ENCODE assay signal across 10 cellular contexts in the genomic region with DNA sequence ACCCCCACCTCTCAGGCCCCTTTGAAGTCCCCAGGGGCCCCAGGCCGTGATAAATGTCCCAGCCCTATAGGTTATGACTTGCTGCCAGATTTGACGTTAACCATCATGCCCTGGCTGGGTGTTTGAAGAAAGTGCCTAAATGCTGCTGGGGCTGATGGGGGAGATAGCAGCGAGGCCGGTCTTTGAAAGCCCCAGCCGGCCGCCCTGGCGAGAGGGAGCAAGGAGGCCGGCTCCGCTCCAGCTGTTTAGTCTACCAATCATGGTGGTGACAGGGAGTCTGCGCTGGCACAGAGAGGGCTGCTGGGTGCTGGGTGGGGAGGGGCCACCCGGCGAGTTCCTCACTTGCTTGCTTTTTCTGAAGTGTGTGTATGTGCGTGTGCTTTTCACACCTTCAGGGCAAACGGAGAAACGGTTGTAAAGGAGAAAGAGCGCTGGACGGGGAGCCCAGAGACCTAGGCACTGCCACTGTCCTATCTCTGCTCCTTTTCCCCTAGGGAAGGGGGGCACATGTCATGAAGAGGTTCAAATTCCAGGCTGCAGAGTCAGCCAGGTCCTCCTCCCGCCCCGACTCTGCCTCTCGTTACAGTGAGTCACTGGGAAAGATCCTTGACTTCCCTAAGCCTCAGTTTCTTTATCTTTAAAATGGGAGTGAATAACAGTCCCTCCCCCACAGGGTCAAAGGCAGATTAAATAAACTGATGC.
DNase-seq lines count a peak whose midpoint lies in the region; ATAC-seq and TF ChIP-seq lines count a peak whose summit lies in the region.
"Had no signal": no experiment of that assay in that cellular context is flagged by ENCODE, and none has a peak within 500 bp of the region (broad histone marks: within the 10 kb centered on the region; RNA-seq: fewer than 3 reads in every experiment).

No MANE protein-coding gene starts in this region.

- no peak overlapping the region for H3K27ac ChIP-seq in neuronal stem cell (replicated peaks; ENCODE audit: low read length)

- no peak overlapping the region for H2BK15ac ChIP-seq in neuronal stem cell (ENCODE audit: low read length)

- no peak for ATAC-seq in HG02938 (IDR thresholded peaks at IDR 0.05; ENCODE audit: unreplicated experiment)

- peaks cover 0 to 74% (median 13%) of the 10 kb centered on the region in 3 experiments for H3K27me3 ChIP-seq in neuronal stem cell (ENCODE audit: control insufficient read depth in 3 of 3, insufficient read depth in 3 of 3, low read depth in 1 of 3, low read length in 3 of 3)

- H3K4me2 ChIP-seq in neuronal stem cell (ENCODE audit: insufficient read depth, low read length, poor library complexity, severe bottlenecking): peak overlapping the region; percentile 29

- TF ChIP-seq CTCF in fibroblast of the aortic adventitia (IDR thresholded peaks at IDR 0.05; ENCODE audit: insufficient read depth, low read length): no peak

- H3K4me3 ChIP-seq in fibroblast of the aortic adventitia (ENCODE audit: low read depth, low read length) (no peak overlapping the region), neuronal stem cell (ENCODE audit: low read length in 2 of 2) (no peak overlapping the region)

- peak overlapping the region; percentile 72 for H2AFZ ChIP-seq in neuronal stem cell (ENCODE audit: low read length)

- no peaks in the 10 kb centered on the region for H3K36me3 ChIP-seq in neuronal stem cell (replicated peaks in 1 of 2; ENCODE audit: control insufficient read depth in 2 of 2, insufficient read depth in 2 of 2, low read length in 2 of 2)

- H3K79me1 ChIP-seq in neuronal stem cell (ENCODE audit: low read depth, low read length): no peaks in the 10 kb centered on the region

- H4K91ac ChIP-seq in neuronal stem cell (ENCODE audit: low read depth, low read length, poor library complexity): no peak overlapping the region

- peak; percentile 5 for DNase-seq in DMS 273 treated with DMSO at 0.1 percent for 48 hours (lab: John Stamatoyannopoulos, UW)
- DNase-seq in NCI-H69 (lab: John Stamatoyannopoulos, UW): peak; percentile 80
- peak; percentile 18 for DNase-seq in fibroblast of the aortic adventitia (ENCODE audit: low read depth)
- no peak for DNase-seq in neuronal stem cell (ENCODE audit: low spot score)
- no peak for DNase-seq in 8988T
- no peak for DNase-seq in activated T-helper 1 cell treated with anti-CD3 and anti-CD28 coated beads, Interleukin-12 subunit alpha, Interleukin-12 subunit beta, Interleukin-2, Interleukin-4 antibody, amounts not matched to agents 30 ng/mL and 10 ng/mL and 1 ng/mL, durations not matched to agents 14 hours and 24 hours and 36 hours (ENCODE audit: low spot score)
- no peak for DNase-seq in cortex of kidney (lab: John Stamatoyannopoulos, UW)
- DNase-seq: amygdala; stimulated activated CD4-positive, alpha-beta T cell treated with anti-CD3 and anti-CD28 coated beads, Interleukin-15, amount 100 ng/mL, for 24 hours had no signal

- H4K8ac ChIP-seq in neuronal stem cell (ENCODE audit: low read depth, low read length): no peak overlapping the region

- no peak overlapping the region for H3K14ac ChIP-seq in neuronal stem cell (ENCODE audit: low read length)

- H3K27me3 Mint-ChIP-seq in activated T-helper 1 cell treated with anti-CD3 and anti-CD28 coated beads, Interleukin-12 subunit alpha, Interleukin-12 subunit beta, Interleukin-2, Interleukin-4 antibody, amounts not matched to agents 30 ng/mL and 10 ng/mL and 1 ng/mL, durations not matched to agents 14 hours and 24 hours and 36 hours (ENCODE audit: insufficient read depth): peaks cover 35% of the 10 kb centered on the region

- H2BK12ac ChIP-seq in neuronal stem cell (ENCODE audit: low read length): no peak overlapping the region

- H3K9me3 ChIP-seq in neuronal stem cell (replicated peaks in 1 of 2; ENCODE audit: control insufficient read depth in 2 of 2, insufficient read depth in 1 of 2, low read depth in 1 of 2, low read length in 2 of 2): no peaks in the 10 kb centered on the region

- peak overlapping the region; percentile 63 for H3K18ac ChIP-seq in neuronal stem cell (ENCODE audit: low read length)

- H3K36me3 Mint-ChIP-seq in activated T-helper 1 cell treated with anti-CD3 and anti-CD28 coated beads, Interleukin-12 subunit alpha, Interleukin-12 subunit beta, Interleukin-2, Interleukin-4 antibody, amounts not matched to agents 30 ng/mL and 10 ng/mL and 1 ng/mL, durations not matched to agents 14 hours and 24 hours and 36 hours (ENCODE audit: low read depth): no peaks in the 10 kb centered on the region

- no CpG with 5 or more reads among the region's 20 CpGs for WGBS in neuronal stem cell (ENCODE audit: extremely low coverage in 2 of 2, insufficient read length in 2 of 2, insufficient replicate concordance in 1 of 2), 2 donors

- H3K9ac ChIP-seq in neuronal stem cell (ENCODE audit: low read depth, low read length, poor library complexity): no peak overlapping the region

- no peak overlapping the region for H3K27ac Mint-ChIP-seq in activated T-helper 1 cell treated with anti-CD3 and anti-CD28 coated beads, Interleukin-12 subunit alpha, Interleukin-12 subunit beta, Interleukin-2, Interleukin-4 antibody, amounts not matched to agents 30 ng/mL and 10 ng/mL and 1 ng/mL, durations not matched to agents 14 hours and 24 hours and 36 hours

- no peak overlapping the region for H3K23ac ChIP-seq in neuronal stem cell (ENCODE audit: low read depth, low read length, poor library complexity)

- H3K4me1 ChIP-seq in neuronal stem cell (ENCODE audit: control insufficient read depth in 2 of 2, insufficient read depth in 1 of 2, low read depth in 1 of 2, low read length in 2 of 2): peaks cover 0 to 8% of the 10 kb centered on the region in 2 donors

- no peak overlapping the region for H2BK120ac ChIP-seq in neuronal stem cell (ENCODE audit: low read depth, low read length)

- intact Hi-C loops in activated T-helper 1 cell treated with anti-CD3 and anti-CD28 coated beads, Interleukin-12 subunit alpha, Interleukin-12 subunit beta, Interleukin-2, Interleukin-4 antibody, amounts not matched to agents 30 ng/mL and 10 ng/mL and 1 ng/mL, durations not matched to agents 14 hours and 24 hours and 36 hours (cut with micrococcal nuclease): no loop called here

- no peak overlapping the region for H3K4ac ChIP-seq in neuronal stem cell (ENCODE audit: low read length)

- no peak overlapping the region for H2BK5ac ChIP-seq in neuronal stem cell (ENCODE audit: low read length)

- H3K4me1 Mint-ChIP-seq in activated T-helper 1 cell treated with anti-CD3 and anti-CD28 coated beads, Interleukin-12 subunit alpha, Interleukin-12 subunit beta, Interleukin-2, Interleukin-4 antibody, amounts not matched to agents 30 ng/mL and 10 ng/mL and 1 ng/mL, durations not matched to agents 14 hours and 24 hours and 36 hours (ENCODE audit: low read depth): no peaks in the 10 kb centered on the region

- no peak overlapping the region for H2AK5ac ChIP-seq in neuronal stem cell (ENCODE audit: low read depth, low read length)

- H3K9me3 Mint-ChIP-seq in activated T-helper 1 cell treated with anti-CD3 and anti-CD28 coated beads, Interleukin-12 subunit alpha, Interleukin-12 subunit beta, Interleukin-2, Interleukin-4 antibody, amounts not matched to agents 30 ng/mL and 10 ng/mL and 1 ng/mL, durations not matched to agents 14 hours and 24 hours and 36 hours: no peaks in the 10 kb centered on the region

- no peak overlapping the region for H3K4me3 Mint-ChIP-seq in activated T-helper 1 cell treated with anti-CD3 and anti-CD28 coated beads, Interleukin-12 subunit alpha, Interleukin-12 subunit beta, Interleukin-2, Interleukin-4 antibody, amounts not matched to agents 30 ng/mL and 10 ng/mL and 1 ng/mL, durations not matched to agents 14 hours and 24 hours and 36 hours

Comparison
In these comparisons a context has a peak if more than half of its experiments do, and no peak if none do; other contexts are left out.
1. DNase-seq: peak in DMS 273 treated with DMSO at 0.1 percent for 48 hours (single experiment), NCI-H69 (single experiment) and fibroblast of the aortic adventitia (single experiment); none in neuronal stem cell (single experiment), 8988T (single experiment), activated T-helper 1 cell treated with anti-CD3 and anti-CD28 coated beads, Interleukin-12 subunit alpha, Interleukin-12 subunit beta, Interleukin-2, Interleukin-4 antibody, amounts not matched to agents 30 ng/mL and 10 ng/mL and 1 ng/mL, durations not matched to agents 14 hours and 24 hours and 36 hours (single experiment) and cortex of kidney (single experiment).